ENCODE assay signal across 12 cellular contexts in the genomic region with DNA sequence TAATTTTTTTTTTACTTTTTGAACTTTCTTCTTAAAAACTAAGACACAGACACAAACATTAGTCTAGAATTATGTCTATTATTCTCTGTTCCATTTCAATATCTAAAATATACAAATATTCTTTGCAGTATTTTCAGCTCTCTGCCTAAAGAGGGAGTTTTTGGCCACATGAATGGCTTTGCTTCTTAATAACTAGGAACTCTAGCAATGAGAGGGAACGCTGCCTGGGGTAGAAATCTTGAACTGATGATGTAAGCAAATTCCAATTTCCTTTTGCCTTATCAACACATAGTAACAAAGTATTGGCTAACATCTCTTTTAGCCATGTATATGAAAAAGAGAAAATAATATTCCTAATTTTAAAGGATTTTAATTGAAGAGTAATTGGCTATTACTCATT. TPM values are rescaled to one million over a fixed set of nuclear protein-coding genes. Genes with fewer than 3 reads are reported as not detected.
DNase-seq lines count a peak whose midpoint lies in the region; ATAC-seq and TF ChIP-seq lines count a peak whose summit lies in the region.
"Had no signal": no experiment of that assay in that cellular context is flagged by ENCODE, and none has a peak within 500 bp of the region (broad histone marks: within the 10 kb centered on the region; RNA-seq: fewer than 3 reads in every experiment).

No MANE protein-coding gene starts in this region.

- no peak overlapping the region for H3K4ac ChIP-seq in mesenchymal stem cell (ENCODE audit: low read depth in 1 of 2, low read length in 2 of 2)

- H3K36me3 ChIP-seq in DND-41 (ENCODE audit: insufficient read depth, low read length) (no peaks in the 10 kb centered on the region), mesenchymal stem cell (ENCODE audit: control insufficient read depth in 1 of 2, insufficient read depth in 2 of 2, low read depth in 1 of 2, low read length in 2 of 2) (no peaks in the 10 kb centered on the region)

- H3K79me2 ChIP-seq in DND-41 (ENCODE audit: insufficient read depth, low read length), result no peaks in the 10 kb centered on the region

- WGBS in mesenchymal stem cell, result no CpG with 5 or more reads among the region's 1 CpG

- TF ChIP-seq CTCF in DND-41 (IDR thresholded peaks at IDR 0.05; ENCODE audit: borderline replicate concordance, extremely low read depth, low read length, poor library complexity, severe bottlenecking) (peak; percentile 16), choroid plexus epithelial cell (conservative IDR thresholded peaks at IDR 0.05; ENCODE audit: low read depth, low read length) (peak; percentile 65)

- intact Hi-C loops in sciatic nerve (cut with DNase I), result no loop called here

- H4K91ac ChIP-seq in mesenchymal stem cell (ENCODE audit: low read length), result no peak overlapping the region

- H2AK5ac ChIP-seq in mesenchymal stem cell (ENCODE audit: low read length, severe bottlenecking), result no peak overlapping the region

- H2BK5ac ChIP-seq in mesenchymal stem cell (ENCODE audit: low read depth, low read length, poor library complexity, severe bottlenecking), result no peak overlapping the region

- H2BK120ac ChIP-seq in mesenchymal stem cell (ENCODE audit: low read depth, low read length), result no peak overlapping the region

- H2BK15ac ChIP-seq in mesenchymal stem cell (ENCODE audit: low read depth, poor library complexity, severe bottlenecking), result no peak overlapping the region

- H3K4me3 ChIP-seq in DND-41 (ENCODE audit: low read depth in 1 of 2, low read length in 2 of 2) (no peak overlapping the region), choroid plexus epithelial cell (ENCODE audit: low read depth, low read length) (no peak overlapping the region), mesenchymal stem cell (ENCODE audit: insufficient read depth in 1 of 2, low read depth in 1 of 2, low read length in 2 of 2) (no peak overlapping the region)

- no peak overlapping the region for H3K14ac ChIP-seq in mesenchymal stem cell (ENCODE audit: low read length in 2 of 2)

- no peak overlapping the region for H3K18ac ChIP-seq in mesenchymal stem cell (ENCODE audit: low read depth in 1 of 2, low read length in 2 of 2)

- H3K9me3 ChIP-seq in DND-41 (ENCODE audit: insufficient read depth, low read length, severe bottlenecking), result no peaks in the 10 kb centered on the region
- no peaks in the 10 kb centered on the region for H3K9me3 ChIP-seq in mesenchymal stem cell (ENCODE audit: control insufficient read depth, low read length)

- DNase-seq in DND-41 (no peak), M059J (ENCODE audit: low read depth) (peak; percentile 33), choroid plexus epithelial cell (ENCODE audit: low read depth) (peak; percentile 95), mesenchymal stem cell (peak; percentile 63), sciatic nerve (ENCODE audit: low spot score) (no peak), anterior cingulate cortex (lab: John Stamatoyannopoulos, UW) (no peak), AG08395 (ENCODE audit: low spot score) (no peak)
- DNase-seq: activated CD4-positive, alpha-beta T cell treated with anti-CD3 and anti-CD28 coated beads for 36 hours; activated naive CD4-positive, alpha-beta T cell treated with Interleukin-2 at 50 U/mL for 16 hours; KG1; stimulated activated naive B cell treated with anti-CD40 and anti-IgM and Interleukin-4, amounts not matched to agents 10 μg/mL and 1 μg/mL and 100 μg/mL, for 72 hours had no signal

- H3K4me1 ChIP-seq in DND-41 (ENCODE audit: insufficient read depth, low read length) (no peaks in the 10 kb centered on the region), mesenchymal stem cell (ENCODE audit: control insufficient read depth, insufficient read depth, low read depth, low read length) (no peaks in the 10 kb centered on the region)

- H3K4me2 ChIP-seq in DND-41 (ENCODE audit: insufficient read depth, low read length) (no peak overlapping the region), mesenchymal stem cell (ENCODE audit: low read length, poor library complexity, severe bottlenecking) (no peak overlapping the region)

- H3K27ac ChIP-seq in DND-41 (ENCODE audit: low read length), result no peak overlapping the region
- H3K27ac ChIP-seq in mesenchymal stem cell (ENCODE audit: low read length, poor library complexity, severe bottlenecking), result no peak overlapping the region

- H3K23ac ChIP-seq in mesenchymal stem cell (ENCODE audit: low read length in 2 of 2), result no peak overlapping the region

- no peak overlapping the region for H3K9ac ChIP-seq in DND-41 (ENCODE audit: low read depth, low read length)
- no peak overlapping the region for H3K9ac ChIP-seq in mesenchymal stem cell (ENCODE audit: low read length)

- no peak for ATAC-seq in DND-41 (ENCODE audit: insufficient read depth, low read depth)
- no peak for ATAC-seq in sciatic nerve
- ATAC-seq in GM18870 (IDR thresholded peaks at IDR 0.05; ENCODE audit: unreplicated experiment), result no peak
- ATAC-seq: activated CD4-positive, alpha-beta T cell treated with anti-CD3 and anti-CD28 coated beads for 36 hours; stimulated activated naive B cell treated with anti-CD40 and anti-IgM and Interleukin-4, amounts not matched to agents 10 μg/mL and 1 μg/mL and 100 μg/mL, for 72 hours had no signal

- H2AFZ ChIP-seq in DND-41 (ENCODE audit: low read depth, low read length), result no peak overlapping the region
- H2AFZ ChIP-seq in mesenchymal stem cell (ENCODE audit: low read depth, low read length), result no peak overlapping the region

- H3K27me3 ChIP-seq in DND-41 (ENCODE audit: insufficient read depth, low read length, poor library complexity), result no peaks in the 10 kb centered on the region
- H3K27me3 ChIP-seq in mesenchymal stem cell (ENCODE audit: control insufficient read depth in 1 of 2, insufficient read depth in 1 of 2, low read length in 2 of 2), result no peaks in the 10 kb centered on the region

- no peak overlapping the region for H2BK12ac ChIP-seq in mesenchymal stem cell (ENCODE audit: low read length in 2 of 2)

- H4K20me1 ChIP-seq in DND-41 (ENCODE audit: insufficient read depth, low read length), result no peaks in the 10 kb centered on the region

- H3K79me1 ChIP-seq in mesenchymal stem cell (replicated peaks; ENCODE audit: low read length, poor library complexity, severe bottlenecking), result no peaks in the 10 kb centered on the region

- no peak overlapping the region for H4K8ac ChIP-seq in mesenchymal stem cell (ENCODE audit: low read length)

RNA-seq across cellular contexts. Expression of gene SLC25A46, which starts 51.9 kb away (rescaled TPM):
- total RNA-seq in M059J (2014; rRNA removed; shearing (Covaris generic)), result 57.8 and 76.7 TPM in 2 replicates
- polyA plus RNA-seq in mesenchymal stem cell (2013, experiment 1 of 2), result 47.1 TPM
- 47.0 TPM for polyA plus RNA-seq in mesenchymal stem cell (2013, experiment 2 of 2)
- 36.2 TPM for total RNA-seq in sciatic nerve

Comparison
In these comparisons a context has a peak if more than half of its experiments do, and no peak if none do; other contexts are left out.
1. DNase-seq: peak in M059J (single experiment), choroid plexus epithelial cell (single experiment) and mesenchymal stem cell (single experiment); none in DND-41 (single experiment), sciatic nerve (single experiment), anterior cingulate cortex (0 of 58) and AG08395 (single experiment).